1 cellular context compared by ENCODE assay signal in genomic region chr14:105532735-105533141, GRCh38.
A peak's percentile ranks its signal among the peaks of the same experiment; 100 is the strongest.
TF ChIP-seq lines count a peak whose summit lies in the region.

No MANE protein-coding gene starts in this region.

TF ChIP-seq in HepG2, 621 proteins besides CTCF, POLR2A, EP300 and RAD21:
- TF ChIP-seq STAG1 (CRISPR knock-in tag; IDR thresholded peaks at IDR 0.05) (peak; percentile 71), YY1 (IDR thresholded peaks at IDR 0.05; ENCODE audit: insufficient read depth, insufficient replicate concordance, low read depth, low read length) (peak; percentile 32), XRCC5 (optimal IDR thresholded peaks at IDR 0.05; ENCODE audit: low read length) (peak; percentile 63), ZSCAN31 (CRISPR knock-in tag; IDR thresholded peaks at IDR 0.05; ENCODE audit: low read depth) (peak; percentile 14; the same call in 1 of the 2 replicates), ZNF687 (CRISPR knock-in tag; IDR thresholded peaks at IDR 0.05) (peak; percentile 12; the same call in 1 of the 2 replicates), HNRNPL (IDR thresholded peaks at IDR 0.05; ENCODE audit: low read depth, low read length) (0 out of 2 replicates have a peak, but pooled peaks have one; percentile 26), ZBTB26 (CRISPR knock-in tag; IDR thresholded peaks at IDR 0.05; ENCODE audit: borderline replicate concordance) (0 out of 2 replicates have a peak, but pooled peaks have one; percentile 22), GLMP (CRISPR knock-in tag; IDR thresholded peaks at IDR 0.05; ENCODE audit: borderline replicate concordance) (no peak), ZBTB7B (CRISPR knock-in tag; IDR thresholded peaks at IDR 0.05) (0 out of 2 replicates have a peak, but pooled peaks have one; percentile 47), AGO2 (optimal IDR thresholded peaks at IDR 0.05; ENCODE audit: low read depth, low read length) (peak; percentile 12), SP4 (CRISPR knock-in tag; IDR thresholded peaks at IDR 0.05) (peak; percentile 27; the same call in 1 of the 2 replicates), IRF2 (CRISPR knock-in tag; IDR thresholded peaks at IDR 0.05) (0 out of 2 replicates have a peak, but pooled peaks have one; percentile 16), SMC3 (IDR thresholded peaks at IDR 0.05; ENCODE audit: low read length) (peak; percentile 13; the same call in 1 of the 2 replicates), HMGXB3 (CRISPR knock-in tag; IDR thresholded peaks at IDR 0.05; ENCODE audit: borderline replicate concordance) (no peak), KDM6A (CRISPR knock-in tag; IDR thresholded peaks at IDR 0.05; ENCODE audit: low read depth) (no peak), TEAD3 (CRISPR knock-in tag; optimal IDR thresholded peaks at IDR 0.05; ENCODE audit: borderline replicate concordance) (peak; percentile 27)
- TF ChIP-seq, protein P1, sequence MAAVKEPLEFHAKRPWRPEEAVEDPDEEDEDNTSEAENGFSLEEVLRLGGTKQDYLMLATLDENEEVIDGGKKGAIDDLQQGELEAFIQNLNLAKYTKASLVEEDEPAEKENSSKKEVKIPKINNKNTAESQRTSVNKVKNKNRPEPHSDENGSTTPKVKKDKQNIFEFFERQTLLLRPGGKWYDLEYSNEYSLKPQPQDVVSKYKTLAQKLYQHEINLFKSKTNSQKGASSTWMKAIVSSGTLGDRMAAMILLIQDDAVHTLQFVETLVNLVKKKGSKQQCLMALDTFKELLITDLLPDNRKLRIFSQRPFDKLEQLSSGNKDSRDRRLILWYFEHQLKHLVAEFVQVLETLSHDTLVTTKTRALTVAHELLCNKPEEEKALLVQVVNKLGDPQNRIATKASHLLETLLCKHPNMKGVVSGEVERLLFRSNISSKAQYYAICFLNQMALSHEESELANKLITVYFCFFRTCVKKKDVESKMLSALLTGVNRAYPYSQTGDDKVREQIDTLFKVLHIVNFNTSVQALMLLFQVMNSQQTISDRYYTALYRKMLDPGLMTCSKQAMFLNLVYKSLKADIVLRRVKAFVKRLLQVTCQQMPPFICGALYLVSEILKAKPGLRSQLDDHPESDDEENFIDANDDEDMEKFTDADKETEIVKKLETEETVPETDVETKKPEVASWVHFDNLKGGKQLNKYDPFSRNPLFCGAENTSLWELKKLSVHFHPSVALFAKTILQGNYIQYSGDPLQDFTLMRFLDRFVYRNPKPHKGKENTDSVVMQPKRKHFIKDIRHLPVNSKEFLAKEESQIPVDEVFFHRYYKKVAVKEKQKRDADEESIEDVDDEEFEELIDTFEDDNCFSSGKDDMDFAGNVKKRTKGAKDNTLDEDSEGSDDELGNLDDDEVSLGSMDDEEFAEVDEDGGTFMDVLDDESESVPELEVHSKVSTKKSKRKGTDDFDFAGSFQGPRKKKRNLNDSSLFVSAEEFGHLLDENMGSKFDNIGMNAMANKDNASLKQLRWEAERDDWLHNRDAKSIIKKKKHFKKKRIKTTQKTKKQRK (IDR thresholded peaks at IDR 0.05; ENCODE audit: low read length): no peak
